In genomic region chr15:73630796-73631471, GRCh38 we compare ENCODE assay signal across 8 cellular contexts. TPM values are rescaled to one million over a fixed set of nuclear protein-coding genes. Genes with fewer than 3 reads are reported as not detected.
DNase-seq lines count a peak whose midpoint lies in the region; ATAC-seq and TF ChIP-seq lines count a peak whose summit lies in the region.

No MANE protein-coding gene starts in this region.

- peak overlapping the region; percentile 82 for H3K4me3 ChIP-seq in GM23248
- no peak overlapping the region for H3K4me3 ChIP-seq in SU-DHL-6 (ENCODE audit: insufficient read depth, low read length, poor library complexity, severe bottlenecking)
- peak overlapping the region; percentile 86 for H3K4me3 ChIP-seq in fibroblast of mammary gland (ENCODE audit: control insufficient read depth, low read depth, low read length)
- peak overlapping the region; percentile 4 for H3K4me3 ChIP-seq in retinal pigment epithelial cell (ENCODE audit: low read length)
- no peak overlapping the region for H3K4me3 ChIP-seq in lower leg skin (ENCODE audit: low read depth, poor library complexity, severe bottlenecking)

- DNase-seq in GM23248 (peak; percentile 45), fibroblast of mammary gland (ENCODE audit: low read depth) (no peak), retinal pigment epithelial cell (ENCODE audit: low read depth) (no peak), lower leg skin (ENCODE audit: low spot score in 2 of 2) (no peak)
- no peak for DNase-seq in activated CD4-positive, CD25-positive, alpha-beta regulatory T cell treated with anti-CD3 and anti-CD28 coated beads, Interleukin-2, amount 50 U/mL, for 72 hours

- no peaks in the 10 kb centered on the region for H3K9me2 ChIP-seq in GM23248 (ENCODE audit: insufficient read depth)
- H3K9me2 ChIP-seq in SU-DHL-6 (replicated peaks; ENCODE audit: insufficient read depth, low read length): no peaks in the 10 kb centered on the region

- H3K4me2 ChIP-seq in GM23248 (ENCODE audit: unreplicated experiment): peak overlapping the region; percentile 90
- peak overlapping the region; percentile 80 for H3K4me2 ChIP-seq in SU-DHL-6 (ENCODE audit: low read depth, low read length, poor library complexity, severe bottlenecking)

- H2AFZ ChIP-seq in GM23248 (no peak overlapping the region), SU-DHL-6 (ENCODE audit: low read depth, low read length, severe bottlenecking) (no peak overlapping the region)

- intact Hi-C loops in lower leg skin (cut with DNase I; ENCODE audit: low total_unique reads): loop anchor here (10.0 kb wide), 1 partner anchor 54 kb away; the partner anchor contains the start of gene CD276

- H4K20me1 ChIP-seq in GM23248 (ENCODE audit: insufficient read depth) (peaks cover 39% of the 10 kb centered on the region; the same call in 1 of the 2 replicates), SU-DHL-6 (ENCODE audit: low read depth, low read length) (peaks cover 52% of the 10 kb centered on the region)

- in situ Hi-C loops in GM23248 (cut with MboI): no loop called here

- H3K4me1 ChIP-seq in GM23248 (ENCODE audit: insufficient read depth): peaks cover 72% of the 10 kb centered on the region

- WGBS in GM23248 (ENCODE audit: low coverage in 1 of 2, low lambda C conversion rate in 2 of 2, missing lambda C conversion rate in 2 of 2), 2 experiments: 49 to 50% methylated on average over 4 of the region's 4 CpGs
- 15 to 22% methylated on average over 4 of the region's 4 CpGs for WGBS in lower leg skin, 2 donors

- H3K9ac ChIP-seq in GM23248 (peak overlapping the region; percentile 92), SU-DHL-6 (ENCODE audit: low read length) (0 out of 2 replicates have a peak overlapping the region, but pooled peaks have one; percentile 85)

- H3K27ac ChIP-seq in GM23248: peak overlapping the region; percentile 66
- H3K27ac ChIP-seq in SU-DHL-6 (ENCODE audit: low read depth, low read length): no peak overlapping the region

- H3K27me3 ChIP-seq in GM23248 (replicated peaks; ENCODE audit: insufficient read depth) (no peaks in the 10 kb centered on the region), SU-DHL-6 (ENCODE audit: low read length) (no peaks in the 10 kb centered on the region)

- H3K36me3 ChIP-seq in GM23248 (ENCODE audit: low read depth) (no peaks in the 10 kb centered on the region), SU-DHL-6 (ENCODE audit: low read length) (no peaks in the 10 kb centered on the region)

- peaks cover 69% of the 10 kb centered on the region for H3K79me2 ChIP-seq in GM23248 (ENCODE audit: insufficient read depth)
- H3K79me2 ChIP-seq in SU-DHL-6 (ENCODE audit: insufficient read depth, low read length): peaks cover 68% of the 10 kb centered on the region

- TF ChIP-seq POLR2A in lower leg skin (IDR thresholded peaks at IDR 0.05): no peak

- H3F3A ChIP-seq in GM23248 (ENCODE audit: insufficient read depth) (peaks cover 41% of the 10 kb centered on the region), SU-DHL-6 (ENCODE audit: insufficient read depth) (no peaks in the 10 kb centered on the region; the same call in 1 of the 2 replicates)

- ATAC-seq in HG03280 (IDR thresholded peaks at IDR 0.05; ENCODE audit: unreplicated experiment) (no peak), GM18511 (IDR thresholded peaks at IDR 0.05; ENCODE audit: unreplicated experiment) (no peak)

- TF ChIP-seq CTCF in SU-DHL-6 (IDR thresholded peaks at IDR 0.05; ENCODE audit: insufficient read depth, low read length, poor library complexity, severe bottlenecking): no peak
- TF ChIP-seq CTCF in fibroblast of mammary gland (conservative IDR thresholded peaks at IDR 0.05; ENCODE audit: control insufficient read depth, insufficient read depth, low read depth, low read length): no peak
- no peak for TF ChIP-seq CTCF in retinal pigment epithelial cell (conservative IDR thresholded peaks at IDR 0.05; ENCODE audit: low read depth, low read length)
- TF ChIP-seq CTCF in lower leg skin (IDR thresholded peaks at IDR 0.05): no peak

- no peaks in the 10 kb centered on the region for H3K9me3 ChIP-seq in GM23248 (ENCODE audit: low read depth)
- H3K9me3 ChIP-seq in SU-DHL-6 (ENCODE audit: insufficient read depth, low read length): no peaks in the 10 kb centered on the region

RNA-seq across cellular contexts. Expression of gene NPTN, which starts 2.3 kb away (rescaled TPM):
- 183 and 272 TPM in 2 replicates for total RNA-seq in GM23248 (2014; rRNA removed; shearing (Covaris generic))
- 128 and 136 TPM in 2 replicates for polyA plus RNA-seq in GM23248 (2016; fragmentation: Nextera tagmentation; extraction: Ambion mirVana)
- total RNA-seq in lower leg skin: 100 to 1,000 TPM; 124 to 181 (median 150) TPM

RNA-seq across cellular contexts. Expression of gene CD276, which starts 53.2 kb away (rescaled TPM):
- total RNA-seq in GM23248 (2014; rRNA removed; shearing (Covaris generic)): 94.6 and 102 TPM in 2 replicates
- polyA plus RNA-seq in GM23248 (2016; fragmentation: Nextera tagmentation; extraction: Ambion mirVana): 104 TPM in 2 replicates
- 10 to 100 TPM; 33.4 to 49.9 (median 45.4) TPM for total RNA-seq in lower leg skin

Comparison
In these comparisons a context has a peak if more than half of its experiments do, and no peak if none do; other contexts are left out.
1. H3K4me3 ChIP-seq: peak in GM23248 (single experiment), fibroblast of mammary gland (single experiment) and retinal pigment epithelial cell (single experiment); none in SU-DHL-6 (single experiment) and lower leg skin (single experiment).